ENCODE assay signal across 24 cellular contexts in genomic region chr3:4637265-4637664, GRCh38.
DNase-seq lines count a peak whose midpoint lies in the region; ATAC-seq and TF ChIP-seq lines count a peak whose summit lies in the region.
"Had no signal": no experiment of that assay in that cellular context is flagged by ENCODE, and none has a peak within 500 bp of the region (broad histone marks: within the 10 kb centered on the region; RNA-seq: fewer than 3 reads in every experiment).

No MANE protein-coding gene starts in this region.

- no peaks in the 10 kb centered on the region for H3K27me3 ChIP-seq in left lung
- H3K27me3 ChIP-seq: BE2C, BLaER1 had no signal

- H3K4me1 Mint-ChIP-seq in IgD-negative memory B cell = peaks cover 0 to 8% (median 8%) of the 10 kb centered on the region in 3 donors
- peaks cover 7% of the 10 kb centered on the region for H3K4me1 Mint-ChIP-seq in T-helper 17 cell
- peaks cover 21% of the 10 kb centered on the region for H3K4me1 Mint-ChIP-seq in nephron progenitor cell
- H3K4me1 Mint-ChIP-seq in WTC11 = peaks cover 3% of the 10 kb centered on the region

- H3K36me3 ChIP-seq in left lung = peaks cover 0 to 11% of the 10 kb centered on the region in 2 donors

- H3K36me3 Mint-ChIP-seq in IgD-negative memory B cell (peaks cover 3% of the 10 kb centered on the region), T-helper 17 cell (ENCODE audit: low read depth) (peaks cover 8% of the 10 kb centered on the region), nephron progenitor cell (ENCODE audit: low read depth) (peaks cover 61% of the 10 kb centered on the region), WTC11 (no peaks in the 10 kb centered on the region)

- no peak for TF ChIP-seq CTCF in left lung (IDR thresholded peaks at IDR 0.05)
- TF ChIP-seq CTCF in nephron progenitor cell (IDR thresholded peaks at IDR 0.05) = no peak
- no peak for TF ChIP-seq CTCF in WTC11 (IDR thresholded peaks at IDR 0.05)
- no peak for TF ChIP-seq CTCF in GM10266 (IDR thresholded peaks at IDR 0.05; ENCODE audit: control insufficient read depth, insufficient read depth, low read depth, missing control alignments)

- ATAC-seq in T-helper 17 cell (no peak), left lung (peak; percentile 53), WTC11 (no peak)
- ATAC-seq in activated CD4-positive, CD25-positive, alpha-beta regulatory T cell treated with anti-CD3 and anti-CD28 coated beads, Interleukin-2, amount 50 U/mL, for 24 hours = no peak

- H3K27me3 Mint-ChIP-seq in IgD-negative memory B cell (no peaks in the 10 kb centered on the region), T-helper 17 cell (no peaks in the 10 kb centered on the region), nephron progenitor cell (ENCODE audit: low read depth, poor library complexity) (no peaks in the 10 kb centered on the region), WTC11 (ENCODE audit: low read depth) (no peaks in the 10 kb centered on the region)
- H3K27me3 Mint-ChIP-seq: CD4-positive, alpha-beta memory T cell; CD4-positive, CD25-positive, alpha-beta regulatory T cell; CD8-positive, alpha-beta memory T cell had no signal

- no peak for DNase-seq in T-helper 17 cell
- no peak for DNase-seq in left lung
- no peak for DNase-seq in nephron progenitor cell
- no peak for DNase-seq in WTC11 (ENCODE audit: low spot score)
- no peak for DNase-seq in NCI-H748 treated with DMSO at 0.1 percent for 48 hours (lab: John Stamatoyannopoulos, UW)
- no peak for DNase-seq in GM10266 (ENCODE audit: extremely low spot score)
- DNase-seq: 8988T; ACHN; BE2C; C1 segment of cervical spinal cord; CD4-positive, alpha-beta memory T cell; CD4-positive, CD25-positive, alpha-beta regulatory T cell; CD8-positive, alpha-beta memory T cell; COR-L47; DMS 273 treated with DMSO at 0.1 percent for 48 hours; DMS153; DMS53; DND-41; EL; GDM1 had no signal

- peak overlapping the region; percentile 4 to 78 (median 53) for H3K27ac Mint-ChIP-seq in IgD-negative memory B cell
- peak overlapping the region; percentile 2 for H3K27ac Mint-ChIP-seq in T-helper 17 cell
- peak overlapping the region; percentile 13 for H3K27ac Mint-ChIP-seq in nephron progenitor cell
- no peak overlapping the region for H3K27ac Mint-ChIP-seq in WTC11
- H3K27ac Mint-ChIP-seq: CD14-positive monocyte; CD4-positive, CD25-positive, alpha-beta regulatory T cell had no signal

- intact Hi-C loops in left lung (cut with DNase I) = no loop called here

- H3K4me3 Mint-ChIP-seq in IgD-negative memory B cell (no peak overlapping the region), T-helper 17 cell (no peak overlapping the region), nephron progenitor cell (no peak overlapping the region), WTC11 (no peak overlapping the region)
- H3K4me3 Mint-ChIP-seq: CD4-positive, alpha-beta memory T cell; CD4-positive, CD25-positive, alpha-beta regulatory T cell; CD8-positive, alpha-beta memory T cell had no signal

- CTCF ChIA-PET in WTC11 (lab: Charles Lee) = no interaction called here

- H3K27ac ChIP-seq in left lung = no peak overlapping the region
- H3K27ac ChIP-seq: BLaER1 had no signal

- H3K9me3 Mint-ChIP-seq in IgD-negative memory B cell (no peaks in the 10 kb centered on the region), nephron progenitor cell (no peaks in the 10 kb centered on the region), WTC11 (no peaks in the 10 kb centered on the region)
- H3K9me3 Mint-ChIP-seq: CD14-positive monocyte; CD4-positive, alpha-beta memory T cell; CD4-positive, CD25-positive, alpha-beta regulatory T cell; CD8-positive, alpha-beta memory T cell had no signal

- no peak overlapping the region for H3K4me3 ChIP-seq in left lung
- H3K4me3 ChIP-seq: BLaER1 had no signal

- peaks cover 0 to 5% of the 10 kb centered on the region in 2 donors for H3K4me1 ChIP-seq in left lung
- H3K4me1 ChIP-seq: BE2C, BLaER1 had no signal

- POLR2A ChIA-PET in WTC11 (lab: Charles Lee) = no interaction called here

- H3K9me3 ChIP-seq in T-helper 17 cell (ENCODE audit: control insufficient read depth, low read length, poor library complexity, severe bottlenecking) = no peaks in the 10 kb centered on the region
- H3K9me3 ChIP-seq in left lung = no peaks in the 10 kb centered on the region
- H3K9me3 ChIP-seq: BE2C, BLaER1 had no signal

TF ChIP-seq in WTC11, 78 proteins besides CTCF, POLR2A, EP300 and RAD21:
- TF ChIP-seq SOX15 (CRISPR knock-in tag; IDR thresholded peaks at IDR 0.05) (no peak), ZBTB21 (CRISPR knock-in tag; IDR thresholded peaks at IDR 0.05; ENCODE audit: borderline replicate concordance) (no peak), NFATC4 (CRISPR knock-in tag; IDR thresholded peaks at IDR 0.05) (no peak), ETV6 (CRISPR knock-in tag; IDR thresholded peaks at IDR 0.05) (no peak)
